In genomic region chr6:139485185-139485584, GRCh38 we compare ENCODE assay signal across 19 cellular contexts.
DNase-seq lines count a peak whose midpoint lies in the region; ATAC-seq and TF ChIP-seq lines count a peak whose summit lies in the region.
"Had no signal": no experiment of that assay in that cellular context is flagged by ENCODE, and none has a peak within 500 bp of the region (broad histone marks: within the 10 kb centered on the region; RNA-seq: fewer than 3 reads in every experiment).

No MANE protein-coding gene starts in this region.

- dilution Hi-C loops in IMR-90 (cut with HindIII; ENCODE audit: low sequenced_read_pairs, unreplicated experiment), result no loop called here

- H3K79me1 ChIP-seq in IMR-90 (ENCODE audit: low read depth in 1 of 2, low read length in 2 of 2), result no peaks in the 10 kb centered on the region

- intact Hi-C loops in IMR-90 (cut with micrococcal nuclease), result no loop called here
- intact Hi-C loops in body of pancreas (cut with DNase I), result no loop called here
- intact Hi-C loops in right lobe of liver (cut with DNase I), result no loop called here
- intact Hi-C loops in Caco-2 (cut with micrococcal nuclease; ENCODE audit: unreplicated experiment), result no loop called here

- H3K14ac ChIP-seq in IMR-90 (replicated peaks; ENCODE audit: low read depth, low read length), result no peak overlapping the region

- H3K27me3 Mint-ChIP-seq in neural progenitor cell (ENCODE audit: insufficient read depth, low read depth) (no peaks in the 10 kb centered on the region), Caco-2 (ENCODE audit: insufficient read depth, unreplicated experiment) (no peaks in the 10 kb centered on the region)
- H3K27me3 Mint-ChIP-seq: CD4-positive, alpha-beta T cell; IgD-negative memory B cell had no signal

- H3K4me2 ChIP-seq in IMR-90 (ENCODE audit: low read depth, low read length), result no peak overlapping the region
- no peak overlapping the region for H3K4me2 ChIP-seq in neural progenitor cell
- H3K4me2 ChIP-seq: A549 had no signal

- H3K27ac ChIP-seq in IMR-90 (ENCODE audit: insufficient read depth, low read length) (no peak overlapping the region), body of pancreas (peak overlapping the region in 3 of 4 donors; percentile 41 to 56 (median 51)), right lobe of liver (peak overlapping the region in 2 of 3 donors; percentile 81 to 90), neural progenitor cell (no peak overlapping the region)
- H3K27ac ChIP-seq: A549, GM23248, HL-60 had no signal

- H3K9ac ChIP-seq in IMR-90 (ENCODE audit: low read depth, low read length) (no peak overlapping the region), neural progenitor cell (no peak overlapping the region)
- H3K9ac ChIP-seq: GM23248 had no signal

- no peak overlapping the region for H3K56ac ChIP-seq in IMR-90 (ENCODE audit: extremely low read depth, insufficient read depth, low read length)

- H4K91ac ChIP-seq in IMR-90 (ENCODE audit: insufficient read depth, low read depth, low read length), result no peak overlapping the region

- no peaks in the 10 kb centered on the region for H3K9me3 Mint-ChIP-seq in neural progenitor cell
- no peaks in the 10 kb centered on the region for H3K9me3 Mint-ChIP-seq in Caco-2 (ENCODE audit: unreplicated experiment)
- H3K9me3 Mint-ChIP-seq: CD4-positive, alpha-beta T cell; IgD-negative memory B cell had no signal

- BruUV-seq in IMR-90 (replicated peaks; lab: Mats Ljungman, UMichigan), result no TSS peak
- BruUV-seq in Caco-2 (replicated peaks; lab: Mats Ljungman, UMichigan), result no TSS peak

- H3K4ac ChIP-seq in IMR-90 (ENCODE audit: low read depth, low read length), result no peak overlapping the region

- no peak overlapping the region for H2BK20ac ChIP-seq in IMR-90 (ENCODE audit: low read depth, low read length)

- WGBS in IMR-90 (ENCODE audit: extremely low coverage in 2 of 2, insufficient read length in 1 of 2), 2 experiments, result no CpG with 5 or more reads among the region's 2 CpGs
- WGBS in body of pancreas, 2 donors, result 55 to 66% methylated on average over 2 of the region's 2 CpGs
- 59% methylated on average over 2 of the region's 2 CpGs for WGBS in right lobe of liver (ENCODE audit: insufficient coverage, low coverage, low lambda C conversion rate, missing lambda C conversion rate)

- H2AFZ ChIP-seq in IMR-90 (replicated peaks; ENCODE audit: low read length, poor library complexity) (no peak overlapping the region), neural progenitor cell (replicated peaks) (no peak overlapping the region)
- H2AFZ ChIP-seq: GM23248 had no signal

- H3K36me3 ChIP-seq in IMR-90 (ENCODE audit: control insufficient read depth, insufficient read depth, low read length), result no peaks in the 10 kb centered on the region
- H3K36me3 ChIP-seq in body of pancreas (replicated peaks in 1 of 2; ENCODE audit: insufficient read depth in 1 of 2, low read depth in 2 of 2), result no peaks in the 10 kb centered on the region
- no peaks in the 10 kb centered on the region for H3K36me3 ChIP-seq in right lobe of liver
- no peaks in the 10 kb centered on the region for H3K36me3 ChIP-seq in neural progenitor cell
- no peaks in the 10 kb centered on the region for H3K36me3 ChIP-seq in Caco-2 (ENCODE audit: control insufficient read depth, insufficient read depth, low read length)
- H3K36me3 ChIP-seq: HAP-1 had no signal

- TF ChIP-seq POLR2A in IMR-90 (IDR thresholded peaks at IDR 0.05; ENCODE audit: low read depth, low read length) (no peak), body of pancreas (IDR thresholded peaks at IDR 0.05) (no peak), right lobe of liver (IDR thresholded peaks at IDR 0.05) (no peak)

- no peaks in the 10 kb centered on the region for H3K79me2 ChIP-seq in neural progenitor cell (ENCODE audit: low read depth)

- POLR2A ChIA-PET in IMR-90 (lab: Charles Lee; ENCODE audit: unreplicated experiment) (no interaction called here), Caco-2 (lab: Charles Lee) (no interaction called here)

- H4K5ac ChIP-seq in IMR-90 (ENCODE audit: low read depth, low read length), result no peak overlapping the region

- no peak overlapping the region for H4K8ac ChIP-seq in IMR-90 (ENCODE audit: low read depth in 2 of 2, low read length in 2 of 2)

- ATAC-seq in IMR-90 (ENCODE audit: low read depth) (no peak), body of pancreas (no peak), right lobe of liver (no peak), esophagus mucosa (no peak), HG03457 (IDR thresholded peaks at IDR 0.05; ENCODE audit: unreplicated experiment) (no peak)
- ATAC-seq: A549 had no signal

- no peaks in the 10 kb centered on the region; the same call in 1 of the 2 replicates for H3K4me1 ChIP-seq in IMR-90 (ENCODE audit: control insufficient read depth, insufficient read depth, low read length)
- peaks cover 20% of the 10 kb centered on the region for H3K4me1 ChIP-seq in body of pancreas
- H3K4me1 ChIP-seq in right lobe of liver, result peaks cover 0 to 45% (median 13%) of the 10 kb centered on the region in 4 donors
- peaks cover 48% of the 10 kb centered on the region for H3K4me1 ChIP-seq in neural progenitor cell
- H3K4me1 ChIP-seq in Caco-2, result peaks cover 2% of the 10 kb centered on the region
- H3K4me1 ChIP-seq: A549 had no signal

- no peak overlapping the region for H2AK9ac ChIP-seq in IMR-90 (replicated peaks; ENCODE audit: low read depth, low read length, poor library complexity)

- no peak overlapping the region for H2BK5ac ChIP-seq in IMR-90 (ENCODE audit: low read depth, low read length, poor library complexity, severe bottlenecking)

- TF ChIP-seq CTCF in IMR-90 (conservative IDR thresholded peaks at IDR 0.05; ENCODE audit: low read depth, low read length), result no peak
- TF ChIP-seq CTCF in body of pancreas (IDR thresholded peaks at IDR 0.05), result no peak
- TF ChIP-seq CTCF in right lobe of liver (IDR thresholded peaks at IDR 0.05), result no peak
- no peak for TF ChIP-seq CTCF in neural progenitor cell (IDR thresholded peaks at IDR 0.05)
- no peak for TF ChIP-seq CTCF in Caco-2 (IDR thresholded peaks at IDR 0.05; ENCODE audit: insufficient read depth in 1 of 2, low read depth in 1 of 2, low read length in 1 of 2, severe bottlenecking in 1 of 2, unreplicated experiment in 1 of 2)

- in situ Hi-C loops in IMR-90 (cut with MboI; ENCODE audit: low sequenced_read_pairs), result no loop called here

- no peak for TF ChIP-seq RAD21 in IMR-90 (IDR thresholded peaks at IDR 0.05; ENCODE audit: low read length)

- no peak overlapping the region for H3K23ac ChIP-seq in IMR-90 (ENCODE audit: low read depth, low read length)

- H3K4me1 Mint-ChIP-seq in neural progenitor cell (peaks cover 49% of the 10 kb centered on the region), Caco-2 (ENCODE audit: low read depth, unreplicated experiment) (peaks cover 3% of the 10 kb centered on the region)

- no peak for DNase-seq in IMR-90
- no peak for DNase-seq in body of pancreas
- DNase-seq in right lobe of liver, result no peak
- DNase-seq in neural progenitor cell (ENCODE audit: low spot score), result no peak
- DNase-seq in hepatic stellate cell (ENCODE audit: low spot score), result no peak
- no peak for DNase-seq in Caco-2
- DNase-seq: AML-193; CD4-positive, alpha-beta T cell; DMS153; DMS79; GF-D8; GM23248; KG1 had no signal

- H3K36me3 Mint-ChIP-seq in neural progenitor cell (no peaks in the 10 kb centered on the region), Caco-2 (ENCODE audit: insufficient read depth, unreplicated experiment) (no peaks in the 10 kb centered on the region)

- no peaks in the 10 kb centered on the region for H3K27me3 ChIP-seq in IMR-90 (ENCODE audit: control insufficient read depth, insufficient read depth, low read length)
- no peaks in the 10 kb centered on the region for H3K27me3 ChIP-seq in body of pancreas
- no peaks in the 10 kb centered on the region for H3K27me3 ChIP-seq in right lobe of liver
- H3K27me3 ChIP-seq in neural progenitor cell, result no peaks in the 10 kb centered on the region
- no peaks in the 10 kb centered on the region for H3K27me3 ChIP-seq in Caco-2 (replicated peaks; ENCODE audit: control insufficient read depth, insufficient read depth, low read length)

- no peak overlapping the region for H2BK15ac ChIP-seq in IMR-90 (ENCODE audit: low read depth, low read length)

- H4K20me1 ChIP-seq in IMR-90 (ENCODE audit: insufficient read depth, low read length) (no peaks in the 10 kb centered on the region), neural progenitor cell (ENCODE audit: low read depth) (no peaks in the 10 kb centered on the region)

- peak overlapping the region; percentile 81 for H3K27ac Mint-ChIP-seq in neural progenitor cell
- H3K27ac Mint-ChIP-seq in Caco-2 (ENCODE audit: unreplicated experiment), result no peak overlapping the region
- H3K27ac Mint-ChIP-seq: CD4-positive, alpha-beta T cell; IgD-negative memory B cell had no signal

- H3K9me3 ChIP-seq in IMR-90 (ENCODE audit: control insufficient read depth, insufficient read depth, low read length) (no peaks in the 10 kb centered on the region), body of pancreas (no peaks in the 10 kb centered on the region), right lobe of liver (no peaks in the 10 kb centered on the region), neural progenitor cell (ENCODE audit: low read depth) (no peaks in the 10 kb centered on the region), Caco-2 (no peaks in the 10 kb centered on the region; the same call in 1 of the 2 replicates)
- H3K9me3 ChIP-seq: A549, HAP-1 had no signal

- no peak overlapping the region for H3K4me3 ChIP-seq in IMR-90 (ENCODE audit: insufficient read depth, low read depth, low read length)
- H3K4me3 ChIP-seq in body of pancreas, result no peak overlapping the region
- no peak overlapping the region for H3K4me3 ChIP-seq in right lobe of liver
- no peak overlapping the region for H3K4me3 ChIP-seq in neural progenitor cell
- no peak overlapping the region for H3K4me3 ChIP-seq in Caco-2 (ENCODE audit: low read depth, low read length)
- H3K4me3 ChIP-seq: A549, GM23248, HAP-1 had no signal

- H3F3A ChIP-seq in neural progenitor cell (ENCODE audit: low read depth), result peaks cover 31% of the 10 kb centered on the region

- no peak overlapping the region for H2AK5ac ChIP-seq in IMR-90 (ENCODE audit: low read depth, low read length)

- CTCF ChIA-PET in IMR-90 (lab: Yijun Ruan, JAX) (no interaction called here), Caco-2 (lab: Charles Lee) (no interaction called here)

- no peak overlapping the region for H3K4me3 Mint-ChIP-seq in neural progenitor cell
- H3K4me3 Mint-ChIP-seq in Caco-2 (ENCODE audit: unreplicated experiment), result no peak overlapping the region
- H3K4me3 Mint-ChIP-seq: CD4-positive, alpha-beta T cell; IgD-negative memory B cell had no signal

- no peak overlapping the region for H3K18ac ChIP-seq in IMR-90 (ENCODE audit: low read depth, low read length)

- H2BK120ac ChIP-seq in IMR-90 (ENCODE audit: low read depth, low read length), result no peak overlapping the region

- H3K9me1 ChIP-seq in IMR-90 (ENCODE audit: insufficient read depth, low read length), result 0 out of 2 replicates have a peak, but pooled peaks cover 2% of the 10 kb centered on the region

TF ChIP-seq in IMR-90, 13 proteins besides CTCF, POLR2A, EP300 and RAD21:
- TF ChIP-seq MAFK (IDR thresholded peaks at IDR 0.05; ENCODE audit: low read depth, low read length), result peak; percentile 61
- TF ChIP-seq BHLHE40 (IDR thresholded peaks at IDR 0.05; ENCODE audit: low read depth, low read length), result no peak

Comparison
In these comparisons a context has a peak if more than half of its experiments do, and no peak if none do; other contexts are left out.
1. H3K27ac ChIP-seq: peak in body of pancreas (3 of 4) and right lobe of liver (2 of 3); none in IMR-90 (single experiment) and neural progenitor cell (single experiment).